ENCODE assay signal across 8 cellular contexts in the genomic region with DNA sequence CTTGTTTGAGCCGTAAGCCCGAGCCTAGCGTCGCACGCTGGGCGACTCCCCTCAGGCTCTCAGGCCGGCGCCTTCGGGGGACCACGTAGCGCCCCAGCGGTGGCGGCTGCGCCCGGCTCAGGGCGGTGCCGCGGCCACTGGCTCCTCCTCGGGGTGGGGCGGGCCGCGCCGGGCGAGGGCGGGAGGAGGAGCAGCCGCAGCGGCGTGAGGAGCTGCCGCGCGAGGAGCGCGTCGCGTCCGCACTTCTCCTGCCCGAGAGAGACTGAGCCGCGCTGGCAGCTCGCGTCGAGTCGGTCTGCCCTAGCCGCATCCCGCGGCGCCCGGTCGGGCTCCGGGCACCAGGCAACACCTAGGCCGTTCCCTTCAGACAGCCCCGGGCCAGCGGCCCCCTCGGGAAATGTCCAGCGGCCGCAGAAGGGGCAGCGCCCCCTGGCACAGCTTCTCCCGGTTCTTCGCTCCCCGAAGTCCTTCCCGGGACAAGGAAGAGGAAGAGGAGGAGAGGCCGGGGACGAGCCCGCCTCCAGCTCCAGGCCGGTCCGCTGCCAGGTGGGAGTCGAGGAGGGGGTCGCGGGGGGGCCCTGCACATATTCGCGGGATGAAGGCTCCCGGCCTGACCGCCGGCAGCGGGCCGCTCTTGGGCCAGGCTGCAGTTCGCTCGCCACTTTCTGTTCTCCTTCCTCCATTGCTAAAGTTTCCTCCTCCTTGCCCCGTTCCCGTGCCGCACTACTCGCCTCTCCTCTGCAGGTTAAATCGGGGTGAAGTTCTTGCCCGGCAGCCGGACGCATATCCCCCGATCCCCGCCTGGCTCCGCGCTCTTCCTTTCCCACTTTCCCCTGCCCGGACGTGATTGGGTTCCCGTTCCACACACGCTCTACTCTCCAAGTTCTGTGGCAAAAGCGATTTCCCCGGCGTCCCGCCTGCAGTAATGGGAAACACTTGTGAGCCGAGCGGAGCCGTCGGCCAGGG. TPM values are rescaled to one million over a fixed set of nuclear protein-coding genes. Genes with fewer than 3 reads are reported as not detected.
DNase-seq lines count a peak whose midpoint lies in the region; ATAC-seq and TF ChIP-seq lines count a peak whose summit lies in the region.

Gene CRYBG3 (plus strand): TSS at position 202 of the 966 bp plus-strand sequence. CDS start 196 bp downstream, at position 398.

- ATAC-seq in GM19025 (IDR thresholded peaks at IDR 0.05; ENCODE audit: low read depth, unreplicated experiment) (peak; percentile 99), HG03196 (IDR thresholded peaks at IDR 0.05; ENCODE audit: unreplicated experiment) (peak; percentile 99), left lung (peak; percentile 99)

- H3K4me1 Mint-ChIP-seq in activated CD4-positive, alpha-beta T cell treated with anti-CD3 and anti-CD28 coated beads, Interleukin-2, amount 10 ng/mL, durations not matched to agents 7 days and 5 days: peaks cover 21% of the 10 kb centered on the region

- H3K4me3 Mint-ChIP-seq in activated CD4-positive, alpha-beta T cell treated with anti-CD3 and anti-CD28 coated beads, Interleukin-2, amount 10 ng/mL, durations not matched to agents 7 days and 5 days: peak within 1 kb of the TSS; percentile 90

- peak within 1 kb of the TSS; percentile 78 to 96 for H3K4me3 ChIP-seq in left lung

- POLR2A ChIA-PET in activated CD4-positive, alpha-beta T cell treated with anti-CD3 and anti-CD28 coated beads, Interleukin-2, amount 10 ng/mL, durations not matched to agents 7 days and 5 days (lab: Charles Lee): interaction anchor here (0.6 to 1.0 kb wide), 3 partner anchors 38 to 201 kb away, joined by 3 to 4 read pairs (median 3); no protein-coding TSS in a partner anchor

- H3K27ac Mint-ChIP-seq in activated CD4-positive, alpha-beta T cell treated with anti-CD3 and anti-CD28 coated beads, Interleukin-2, amount 10 ng/mL, durations not matched to agents 7 days and 5 days: peak within 1 kb of the TSS; percentile 88

- no peaks in the 10 kb centered on the region for H3K9me3 Mint-ChIP-seq in activated CD4-positive, alpha-beta T cell treated with anti-CD3 and anti-CD28 coated beads, Interleukin-2, amount 10 ng/mL, durations not matched to agents 7 days and 5 days

- CTCF ChIA-PET in activated CD4-positive, alpha-beta T cell treated with anti-CD3 and anti-CD28 coated beads, Interleukin-2, amount 10 ng/mL, durations not matched to agents 7 days and 5 days (lab: Charles Lee): interaction anchor here (0.8 to 2.3 kb wide), 13 partner anchors 10 to 685 kb away, joined by 3 to 8 read pairs (median 3); no protein-coding TSS in a partner anchor

- peaks cover 43% of the 10 kb centered on the region for H3K27me3 Mint-ChIP-seq in activated CD4-positive, alpha-beta T cell treated with anti-CD3 and anti-CD28 coated beads, Interleukin-2, amount 10 ng/mL, durations not matched to agents 7 days and 5 days

- DNase-seq in Ammon's horn (ENCODE audit: low spot score): peak; percentile 91
- peak; percentile 39 for DNase-seq in NCI-H510A treated with DMSO at 0.1 percent for 48 hours (lab: John Stamatoyannopoulos, UW)
- peak; percentile 82 for DNase-seq in activated CD4-positive, alpha-beta T cell treated with anti-CD3 and anti-CD28 coated beads, Interleukin-2, amount 10 ng/mL, durations not matched to agents 7 days and 5 days
- peak; percentile 68 for DNase-seq in dedifferentiated amniotic fluid mesenchymal stem cell (ENCODE audit: extremely low spot score)
- peak; percentile 89 to 96 for DNase-seq in left lung
- peak; percentile 72 for DNase-seq in stimulated activated CD4-positive, alpha-beta T cell treated with anti-CD3 and anti-CD28 coated beads, Interleukin-2, amount 100 ng/mL, for 4 hours (ENCODE audit: low read depth)

- TF ChIP-seq CTCF in left lung (IDR thresholded peaks at IDR 0.05): no peak

- no peaks in the 10 kb centered on the region for H3K36me3 ChIP-seq in left lung

- peaks cover 0 to 27% of the 10 kb centered on the region in 2 donors for H3K4me1 ChIP-seq in left lung

- H3K27me3 ChIP-seq in left lung: peaks cover 0 to 41% of the 10 kb centered on the region in 2 donors

- intact Hi-C loops in left lung (cut with DNase I): no loop called here

- peak within 1 kb of the TSS; percentile 92 to 94 for H3K27ac ChIP-seq in left lung

- H3K9me3 ChIP-seq in left lung: no peaks in the 10 kb centered on the region

- no peaks in the 10 kb centered on the region for H3K36me3 Mint-ChIP-seq in activated CD4-positive, alpha-beta T cell treated with anti-CD3 and anti-CD28 coated beads, Interleukin-2, amount 10 ng/mL, durations not matched to agents 7 days and 5 days (ENCODE audit: low read depth)

RNA-seq across cellular contexts. Expression of gene CRYBG3, which starts in this region (rescaled TPM):
- 1 to 10 TPM; 5.3 to 6.2 TPM for total RNA-seq in activated CD4-positive, alpha-beta T cell treated with anti-CD3 and anti-CD28 coated beads, Interleukin-2, amount 10 ng/mL, durations not matched to agents 7 days and 5 days
- total RNA-seq in left lung: 10 to 100 TPM; 24.2 to 32.1 TPM

Comparison
In these comparisons a context has a peak if more than half of its experiments do, and no peak if none do; other contexts are left out.
1. Peak in every context shown above with its lines: DNase-seq, ATAC-seq, H3K4me3 ChIP-seq and H3K27ac ChIP-seq.
2. DNase-seq: peak in every context shown above with its lines; median percentile 92 in left lung; 91 in Ammon's horn; 82 in activated CD4-positive, alpha-beta T cell treated with anti-CD3 and anti-CD28 coated beads, Interleukin-2, amount 10 ng/mL, durations not matched to agents 7 days and 5 days; 72 in stimulated activated CD4-positive, alpha-beta T cell treated with anti-CD3 and anti-CD28 coated beads, Interleukin-2, amount 100 ng/mL, for 4 hours; 68 in dedifferentiated amniotic fluid mesenchymal stem cell; 39 in NCI-H510A treated with DMSO at 0.1 percent for 48 hours.